Comparison of ENCODE assay signal across 1 cellular context in genomic region chr11:44269369-44270351, GRCh38.
TF ChIP-seq lines count a peak whose summit lies in the region.

No MANE protein-coding gene starts in this region.

TF ChIP-seq in K562, 482 proteins besides CTCF, POLR2A, EP300 and RAD21 (continued from another document):
- TF ChIP-seq E2F8 (IDR thresholded peaks at IDR 0.05; ENCODE audit: low read depth, partially characterized antibody) (peak; percentile 53), TAF7 (tag; IDR thresholded peaks at IDR 0.05) (no peak), ZNF444 (CRISPR knock-in tag; IDR thresholded peaks at IDR 0.05) (peak; percentile 40; the same call in 1 of the 2 replicates), MYBL2 (IDR thresholded peaks at IDR 0.05; ENCODE audit: low read depth) (no peak), MYBL2 (CRISPR knock-in tag; IDR thresholded peaks at IDR 0.05; ENCODE audit: borderline replicate concordance) (no peak), KLF16 (IDR thresholded peaks at IDR 0.05) (peak; percentile 96), ZHX1 (conservative IDR thresholded peaks at IDR 0.05; ENCODE audit: low read length) (no peak), TSC22D4 (tag; IDR thresholded peaks at IDR 0.05) (no peak), ZNF407 (IDR thresholded peaks at IDR 0.05; ENCODE audit: low read depth) (no peak), CCAR2 (IDR thresholded peaks at IDR 0.05; ENCODE audit: low read depth, low read length) (no peak), TOE1 (IDR thresholded peaks at IDR 0.05; ENCODE audit: borderline replicate concordance) (peak; percentile 76; the same call in 1 of the 2 replicates), TOE1 (CRISPR knock-in tag; IDR thresholded peaks at IDR 0.05; ENCODE audit: borderline replicate concordance, low read depth) (no peak), HES1 (IDR thresholded peaks at IDR 0.05; ENCODE audit: low read depth) (peak; percentile 89), SNRNP70 (optimal IDR thresholded peaks at IDR 0.05; ENCODE audit: low read depth, low read length) (no peak), FOXA3 (CRISPR knock-in tag; conservative IDR thresholded peaks at IDR 0.05 in 1 of 2, IDR thresholded peaks at IDR 0.05 in 1 of 2) (no peak), MLLT1 (IDR thresholded peaks at IDR 0.05) (peak; percentile 69 to 91; a peak in 2 of 4 replicates), ZBTB7A (IDR thresholded peaks at IDR 0.05; ENCODE audit: borderline replicate concordance, control insufficient read depth, low read depth, low read length) (peak; percentile 73; the same call in 1 of the 2 replicates)
